Comparison of ENCODE assay signal across 8 cellular contexts in genomic region chr7:7969306-7970112, GRCh38. TPM values are rescaled to one million over a fixed set of nuclear protein-coding genes. Genes with fewer than 3 reads are reported as not detected.
DNase-seq lines count a peak whose midpoint lies in the region; ATAC-seq and TF ChIP-seq lines count a peak whose summit lies in the region.

No MANE protein-coding gene starts in this region.

- peaks cover 31% of the 10 kb centered on the region for H3K4me1 Mint-ChIP-seq in brain

- H3K4me3 ChIP-seq in skin epidermis = peak overlapping the region; percentile 84 to 99 (median 92)

- H3K27ac ChIP-seq in skin epidermis = peak overlapping the region in 20 of 21 experiments; percentile 78 to 97 (median 92)

- peak overlapping the region; percentile 59 to 94 (median 75) for H3K4me3 Mint-ChIP-seq in brain

- H3K36me3 Mint-ChIP-seq in brain = peaks cover 3% of the 10 kb centered on the region

- TF ChIP-seq CTCF in brain (conservative IDR thresholded peaks at IDR 0.05) = peak in 1 of 2 experiments; percentile 25

- ATAC-seq in GM18909 (IDR thresholded peaks at IDR 0.05; ENCODE audit: poor library complexity, unreplicated experiment) (peak; percentile 5), GM18519 (IDR thresholded peaks at IDR 0.05; ENCODE audit: low FRiP score, unreplicated experiment) (no peak)

- no peaks in the 10 kb centered on the region for H3K9me3 Mint-ChIP-seq in brain

- peak overlapping the region in 1 of 5 experiments; percentile 73 for H3K27ac Mint-ChIP-seq in brain

- DNase-seq in AG20443 (ENCODE audit: low spot score) (peak; percentile 58), LHCN-M2 (ENCODE audit: low read depth) (peak; percentile 56), T-helper 2 cell (peak; percentile 15 to 72 (median 25)), iPS-NIHi11 (ENCODE audit: low spot score) (peak; percentile 44)

- no peaks in the 10 kb centered on the region for H3K27me3 Mint-ChIP-seq in brain

RNA-seq across cellular contexts. Expression of gene GLCCI1, which starts 0.9 kb away (rescaled TPM):
- total RNA-seq in LHCN-M2 (2014; rRNA removed) = 4.2 and 4.9 TPM in 2 replicates
- polyA plus RNA-seq in LHCN-M2 (2012) = 2.1 TPM
- polyA plus RNA-seq in brain (ENCODE audit: insufficient read depth, low read depth, low replicate concordance) = 17.7 TPM
